Comparison of ENCODE assay signal across 8 cellular contexts in the genomic region with DNA sequence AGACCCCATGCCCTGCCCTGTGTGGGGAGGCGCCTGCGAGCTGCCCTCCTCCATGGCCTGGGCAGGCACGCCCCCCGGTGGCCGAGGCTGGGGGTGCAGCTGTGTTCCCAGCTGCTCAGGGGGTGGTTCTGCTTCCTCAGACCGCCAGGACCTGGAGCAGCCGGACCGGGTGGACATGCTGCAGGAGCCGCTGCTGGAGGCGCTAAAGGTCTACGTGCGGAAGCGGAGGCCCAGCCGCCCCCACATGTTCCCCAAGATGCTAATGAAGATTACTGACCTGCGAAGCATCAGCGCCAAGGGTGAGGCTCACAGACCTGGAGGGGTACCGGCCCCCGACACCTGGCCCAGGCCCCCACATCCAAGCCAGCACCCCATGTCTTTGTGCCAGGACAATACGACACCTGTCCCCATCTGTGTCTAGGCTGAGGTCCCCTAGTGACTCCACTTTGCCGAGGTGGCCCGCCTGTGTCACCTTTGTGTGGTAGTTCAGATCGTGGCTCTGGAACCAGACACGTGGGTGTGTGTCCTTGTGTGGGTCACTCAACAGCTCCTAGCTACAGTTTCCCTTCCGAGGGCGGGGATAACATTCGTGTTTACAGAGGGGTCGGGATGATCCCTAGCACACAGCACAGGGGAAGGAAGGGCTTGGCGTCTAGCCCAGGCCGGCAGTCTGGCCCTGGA. TPM values are rescaled to one million over a fixed set of nuclear protein-coding genes. Genes with fewer than 3 reads are reported as not detected.
DNase-seq lines count a peak whose midpoint lies in the region; ATAC-seq lines count a peak whose summit lies in the region.

No MANE protein-coding gene starts in this region.

- no peaks in the 10 kb centered on the region for H3K9me3 Mint-ChIP-seq in activated CD4-positive, alpha-beta memory T cell treated with anti-CD3 and anti-CD28 coated beads, Interleukin-2, amount 10 ng/mL, durations not matched to agents 7 days and 5 days

- no peak overlapping the region for H3K4me3 Mint-ChIP-seq in activated CD4-positive, alpha-beta memory T cell treated with anti-CD3 and anti-CD28 coated beads, Interleukin-2, amount 10 ng/mL, durations not matched to agents 7 days and 5 days

- no peak for ATAC-seq in HG03039 (IDR thresholded peaks at IDR 0.05; ENCODE audit: unreplicated experiment)

- H3K4me1 Mint-ChIP-seq in activated CD4-positive, alpha-beta memory T cell treated with anti-CD3 and anti-CD28 coated beads, Interleukin-2, amount 10 ng/mL, durations not matched to agents 7 days and 5 days: peaks cover 23% of the 10 kb centered on the region

- DNase-seq in DMS79 (lab: John Stamatoyannopoulos, UW) (peak; percentile 11), DMS79 treated with DMSO at 0.1 percent for 48 hours (lab: John Stamatoyannopoulos, UW) (no peak), NCI-H2029 (lab: John Stamatoyannopoulos, UW) (peak; percentile 20), mucosa of gallbladder (ENCODE audit: low spot score) (peak; percentile 69)
- peak; percentile 76 for DNase-seq in activated CD4-positive, alpha-beta memory T cell treated with anti-CD3 and anti-CD28 coated beads, Interleukin-2, amount 10 ng/mL, durations not matched to agents 7 days and 5 days
- DNase-seq in effector CD4-positive, alpha-beta T cell: peak; percentile 76
- peak; percentile 93 for DNase-seq in stimulated activated CD8-positive, alpha-beta memory T cell treated with anti-CD3 and anti-CD28 coated beads, Interleukin-4, amount 100 ng/mL, for 48 hours

- H3K27me3 Mint-ChIP-seq in activated CD4-positive, alpha-beta memory T cell treated with anti-CD3 and anti-CD28 coated beads, Interleukin-2, amount 10 ng/mL, durations not matched to agents 7 days and 5 days: peaks cover 4% of the 10 kb centered on the region

- POLR2A ChIA-PET in activated CD4-positive, alpha-beta memory T cell treated with anti-CD3 and anti-CD28 coated beads, Interleukin-2, amount 10 ng/mL, durations not matched to agents 7 days and 5 days (lab: Charles Lee): interaction anchor here (0.5 to 5.1 kb wide), 9 partner anchors 10 to 64 kb away, joined by 3 to 35 read pairs (median 6); a partner anchor contains a TSS

- peak overlapping the region; percentile 21 for H3K27ac Mint-ChIP-seq in activated CD4-positive, alpha-beta memory T cell treated with anti-CD3 and anti-CD28 coated beads, Interleukin-2, amount 10 ng/mL, durations not matched to agents 7 days and 5 days

- H3K36me3 Mint-ChIP-seq in activated CD4-positive, alpha-beta memory T cell treated with anti-CD3 and anti-CD28 coated beads, Interleukin-2, amount 10 ng/mL, durations not matched to agents 7 days and 5 days (ENCODE audit: low read depth): peaks cover 36% of the 10 kb centered on the region

- CTCF ChIA-PET in activated CD4-positive, alpha-beta memory T cell treated with anti-CD3 and anti-CD28 coated beads, Interleukin-2, amount 10 ng/mL, durations not matched to agents 7 days and 5 days (lab: Charles Lee): interaction anchor here (0.6 to 6.7 kb wide), 25 partner anchors 10 to 1047 kb away, joined by 3 to 173 read pairs (median 3); a partner anchor contains a TSS

RNA-seq across cellular contexts. Expression of a gene that starts 9.3 kb away (rescaled TPM):
- not detected for total RNA-seq in activated CD4-positive, alpha-beta memory T cell treated with anti-CD3 and anti-CD28 coated beads, Interleukin-2, amount 10 ng/mL, durations not matched to agents 7 days and 5 days
- 1.9 TPM for total RNA-seq in mucosa of gallbladder

RNA-seq across cellular contexts. Expression of a gene that starts 46.3 kb away (rescaled TPM):
- total RNA-seq in activated CD4-positive, alpha-beta memory T cell treated with anti-CD3 and anti-CD28 coated beads, Interleukin-2, amount 10 ng/mL, durations not matched to agents 7 days and 5 days: 10 to 100 TPM; 65.2 to 65.5 TPM
- total RNA-seq in mucosa of gallbladder: 39.4 TPM
